8 cellular contexts compared by ENCODE assay signal in the genomic region with DNA sequence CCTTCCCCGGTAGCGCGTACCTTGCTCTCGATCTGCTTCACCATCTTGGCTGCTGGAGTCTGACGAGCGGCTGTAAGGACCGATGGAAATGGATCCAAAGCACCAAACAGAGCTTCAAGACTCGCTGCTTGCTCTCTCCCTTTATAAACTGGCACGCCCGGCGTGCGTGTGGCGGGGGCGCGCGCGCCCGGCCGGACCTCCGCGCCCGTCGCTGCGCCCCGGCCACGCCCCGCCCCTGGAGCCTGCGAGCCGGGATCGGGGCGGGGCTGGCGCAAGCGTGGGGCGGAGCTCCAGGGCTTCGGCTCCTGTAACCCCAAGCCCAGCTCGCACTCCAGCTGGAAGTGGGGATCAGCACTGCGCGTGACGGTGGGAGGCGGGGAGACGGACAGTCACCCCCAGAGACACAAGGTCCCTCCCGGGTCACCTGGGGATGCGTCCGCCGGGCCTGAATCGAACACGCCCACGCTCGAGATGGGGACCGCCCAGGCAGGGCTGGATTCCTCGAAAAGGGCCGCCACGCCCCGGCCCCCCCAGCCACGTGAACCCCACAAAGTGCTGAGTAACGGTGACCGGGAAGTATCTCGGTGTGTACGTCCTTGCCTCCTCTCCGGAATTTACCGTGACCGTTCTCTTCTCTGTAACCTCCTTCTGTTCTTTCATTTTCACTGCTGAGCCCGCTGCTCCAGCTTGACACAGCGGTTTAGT. TPM values are rescaled to one million over a fixed set of nuclear protein-coding genes. Genes with fewer than 3 reads are reported as not detected.
A peak's percentile ranks its signal among the peaks of the same experiment; 100 is the strongest.
DNase-seq lines count a peak whose midpoint lies in the region; ATAC-seq and TF ChIP-seq lines count a peak whose summit lies in the region.

TSS of gene TXN (minus strand) at position 116 of the 705 bp plus-strand sequence. CDS start at position 44, 72 bp downstream.

- ATAC-seq in GM19025 (IDR thresholded peaks at IDR 0.05; ENCODE audit: low read depth, unreplicated experiment) (peak; percentile 72), HG03280 (IDR thresholded peaks at IDR 0.05; ENCODE audit: unreplicated experiment) (peak; percentile 72)

- DNase-seq in AG10803 (ENCODE audit: low read depth) = peak; percentile 89
- peak; percentile 34 to 69 for DNase-seq in NCI-H446 (lab: John Stamatoyannopoulos, UW)
- peak; percentile 92 for DNase-seq in activated CD4-positive, CD25-positive, alpha-beta regulatory T cell treated with anti-CD3 and anti-CD28 coated beads, Interleukin-2, amount 50 U/mL, for 72 hours
- peak; percentile 87 for DNase-seq in cerebellar cortex (ENCODE audit: low spot score)
- DNase-seq in kidney epithelial cell (ENCODE audit: low read depth) = no peak
- DNase-seq in stimulated activated CD4-positive, alpha-beta T cell treated with anti-CD3 and anti-CD28 coated beads, Interleukin-15, amount 100 ng/mL, for 24 hours = peak; percentile 95

- H3K27me3 ChIP-seq in kidney epithelial cell (ENCODE audit: control insufficient read depth, insufficient read depth, low read length) = no peaks in the 10 kb centered on the region

- no peaks in the 10 kb centered on the region for H3K36me3 ChIP-seq in kidney epithelial cell (ENCODE audit: control insufficient read depth, insufficient read depth, low read length)

- H3K4me3 ChIP-seq in AG10803 (ENCODE audit: low read length) = peak within 1 kb of the TSS; percentile 87
- H3K4me3 ChIP-seq in kidney epithelial cell (ENCODE audit: low read depth, low read length) = peak within 1 kb of the TSS; percentile 96

- TF ChIP-seq CTCF in AG10803 (conservative IDR thresholded peaks at IDR 0.05; ENCODE audit: low read length) = no peak
- TF ChIP-seq CTCF in kidney epithelial cell (IDR thresholded peaks at IDR 0.05; ENCODE audit: insufficient read depth, low read length, poor library complexity, severe bottlenecking) = no peak

RNA-seq across cellular contexts. Expression of gene TXN, which starts in this region (rescaled TPM):
- total RNA-seq in kidney epithelial cell = 271 and 321 TPM in 2 replicates
